In genomic region chr2:176002684-176003225, GRCh38 we compare ENCODE assay signal across 8 cellular contexts. TPM values are rescaled to one million over a fixed set of nuclear protein-coding genes. Genes with fewer than 3 reads are reported as not detected.
DNase-seq lines count a peak whose midpoint lies in the region; ATAC-seq and TF ChIP-seq lines count a peak whose summit lies in the region.

No MANE protein-coding gene starts in this region.

- H3K4me1 ChIP-seq in suprapubic skin, result peaks cover 22% of the 10 kb centered on the region

- H3K4me3 ChIP-seq in suprapubic skin, result peak overlapping the region; percentile 82

- WGBS in suprapubic skin, result 16% methylated on average over 14 of the region's 14 CpGs

- no peak for TF ChIP-seq POLR2A in suprapubic skin (IDR thresholded peaks at IDR 0.05)

- intact Hi-C loops in left colon (cut with DNase I, micrococcal nuclease), result no loop called here

- ATAC-seq in left colon, result peak; percentile 16
- ATAC-seq in GM19328 (IDR thresholded peaks at IDR 0.05; ENCODE audit: unreplicated experiment), result no peak

- no peak for TF ChIP-seq EP300 in suprapubic skin (IDR thresholded peaks at IDR 0.05)

- no peaks in the 10 kb centered on the region for H3K36me3 ChIP-seq in suprapubic skin

- no peaks in the 10 kb centered on the region for H3K9me3 ChIP-seq in suprapubic skin

- peak; percentile 62 for DNase-seq in DMS153 treated with DMSO at 0.1 percent for 48 hours (lab: John Stamatoyannopoulos, UW; ENCODE audit: unreplicated experiment)
- peak; percentile 7 for DNase-seq in H4 (ENCODE audit: low spot score)
- peak; percentile 80 for DNase-seq in NCI-H69 (lab: John Stamatoyannopoulos, UW)
- peak in 17 of 61 donors; percentile 12 to 66 (median 41) for DNase-seq in caudate nucleus (lab: John Stamatoyannopoulos, UW)
- DNase-seq in left colon, result peak; percentile 30 to 40
- DNase-seq in suprapubic skin (ENCODE audit: low spot score in 2 of 2), result peak in 1 of 2 donors; percentile 66
- DNase-seq in HK-2 (ENCODE audit: unreplicated experiment), result no peak

- H3K27me3 ChIP-seq in suprapubic skin, result no peaks in the 10 kb centered on the region

- H3K27ac ChIP-seq in caudate nucleus (ENCODE audit: low read depth, low read length), result peak overlapping the region; percentile 83
- H3K27ac ChIP-seq in suprapubic skin, result peak overlapping the region; percentile 78

- TF ChIP-seq CTCF in suprapubic skin (IDR thresholded peaks at IDR 0.05), result no peak

RNA-seq across cellular contexts. Expression of gene LNPK, which starts 0.7 kb away (rescaled TPM):
- total RNA-seq in H4 (2014; rRNA removed; shearing (Covaris generic)), result 9.4 and 19.8 TPM in 2 replicates
- total RNA-seq in left colon (10 to 100 TPM; 41.5 to 41.9 TPM), suprapubic skin (10 to 100 TPM; 23.1 to 36.1 (median 25.8) TPM)
